ENCODE assay signal across 14 cellular contexts in genomic region chr3:190041333-190042041, GRCh38.
A peak's percentile ranks its signal among the peaks of the same experiment; 100 is the strongest.
DNase-seq lines count a peak whose midpoint lies in the region; ATAC-seq and TF ChIP-seq lines count a peak whose summit lies in the region.
"Had no signal": no experiment of that assay in that cellular context is flagged by ENCODE, and none has a peak within 500 bp of the region (broad histone marks: within the 10 kb centered on the region; RNA-seq: fewer than 3 reads in every experiment).

No MANE protein-coding gene starts in this region.

- H3K27ac ChIP-seq in neural progenitor cell: no peak overlapping the region
- no peak overlapping the region for H3K27ac ChIP-seq in CD4-positive, alpha-beta memory T cell (ENCODE audit: low read depth, low read length)

- H3K4me3 ChIP-seq in epithelial cell of esophagus (ENCODE audit: low read length): no peak overlapping the region
- no peak overlapping the region for H3K4me3 ChIP-seq in neural progenitor cell
- H3K4me3 ChIP-seq in CD4-positive, alpha-beta memory T cell (ENCODE audit: low read length in 2 of 2): no peak overlapping the region

- H3K9me3 Mint-ChIP-seq in neural progenitor cell: no peaks in the 10 kb centered on the region
- peaks cover 0 to 3% (median 0%) of the 10 kb centered on the region in 8 donors for H3K9me3 Mint-ChIP-seq in CD4-positive, alpha-beta memory T cell
- no peaks in the 10 kb centered on the region for H3K9me3 Mint-ChIP-seq in activated CD4-positive, alpha-beta memory T cell treated with anti-CD3 and anti-CD28 coated beads for 36 hours
- no peaks in the 10 kb centered on the region for H3K9me3 Mint-ChIP-seq in activated T-helper 2 cell treated with anti-CD3 and anti-CD28 coated beads, Interferon-gamma antibody, Interleukin-2, Interleukin-4, amounts not matched to agents 10 μg/mL and 5 μg/mL and 100 μg/mL, durations not matched to agents 14 hours and 24 hours and 36 hours
- H3K9me3 Mint-ChIP-seq: activated naive CD8-positive, alpha-beta T cell treated with anti-CD3 and anti-CD28 coated beads, Interleukin-2, amount 10 ng/mL, durations not matched to agents 7 days and 5 days had no signal

- H3K27me3 Mint-ChIP-seq in neural progenitor cell (ENCODE audit: insufficient read depth, low read depth): no peaks in the 10 kb centered on the region
- H3K27me3 Mint-ChIP-seq in CD4-positive, alpha-beta memory T cell: peaks cover 3 to 6% of the 10 kb centered on the region in 2 donors
- H3K27me3 Mint-ChIP-seq in activated CD4-positive, alpha-beta memory T cell treated with anti-CD3 and anti-CD28 coated beads for 36 hours: peaks cover 9% of the 10 kb centered on the region
- peaks cover 5% of the 10 kb centered on the region for H3K27me3 Mint-ChIP-seq in activated T-helper 2 cell treated with anti-CD3 and anti-CD28 coated beads, Interferon-gamma antibody, Interleukin-2, Interleukin-4, amounts not matched to agents 10 μg/mL and 5 μg/mL and 100 μg/mL, durations not matched to agents 14 hours and 24 hours and 36 hours (ENCODE audit: low read depth)

- no peaks in the 10 kb centered on the region for H3K27me3 ChIP-seq in neural progenitor cell
- no peaks in the 10 kb centered on the region for H3K27me3 ChIP-seq in CD4-positive, alpha-beta memory T cell (ENCODE audit: insufficient read depth, low read length)

- no peaks in the 10 kb centered on the region for H3K36me3 Mint-ChIP-seq in neural progenitor cell
- no peaks in the 10 kb centered on the region for H3K36me3 Mint-ChIP-seq in CD4-positive, alpha-beta memory T cell
- H3K36me3 Mint-ChIP-seq in activated CD4-positive, alpha-beta memory T cell treated with anti-CD3 and anti-CD28 coated beads for 36 hours: no peaks in the 10 kb centered on the region
- H3K36me3 Mint-ChIP-seq in activated T-helper 2 cell treated with anti-CD3 and anti-CD28 coated beads, Interferon-gamma antibody, Interleukin-2, Interleukin-4, amounts not matched to agents 10 μg/mL and 5 μg/mL and 100 μg/mL, durations not matched to agents 14 hours and 24 hours and 36 hours (ENCODE audit: low read depth): no peaks in the 10 kb centered on the region
- H3K36me3 Mint-ChIP-seq: activated naive CD8-positive, alpha-beta T cell treated with anti-CD3 and anti-CD28 coated beads, Interleukin-2, amount 10 ng/mL, durations not matched to agents 7 days and 5 days; memory B cell had no signal

- H3K4me3 Mint-ChIP-seq in neural progenitor cell: no peak overlapping the region
- H3K4me3 Mint-ChIP-seq in CD4-positive, alpha-beta memory T cell: no peak overlapping the region
- H3K4me3 Mint-ChIP-seq in activated CD4-positive, alpha-beta memory T cell treated with anti-CD3 and anti-CD28 coated beads for 36 hours: no peak overlapping the region
- no peak overlapping the region for H3K4me3 Mint-ChIP-seq in activated T-helper 2 cell treated with anti-CD3 and anti-CD28 coated beads, Interferon-gamma antibody, Interleukin-2, Interleukin-4, amounts not matched to agents 10 μg/mL and 5 μg/mL and 100 μg/mL, durations not matched to agents 14 hours and 24 hours and 36 hours (ENCODE audit: low read depth)
- H3K4me3 Mint-ChIP-seq: activated naive CD8-positive, alpha-beta T cell treated with anti-CD3 and anti-CD28 coated beads, Interleukin-2, amount 10 ng/mL, durations not matched to agents 7 days and 5 days; memory B cell had no signal

- no peak overlapping the region for H3K27ac Mint-ChIP-seq in neural progenitor cell
- H3K27ac Mint-ChIP-seq in CD4-positive, alpha-beta memory T cell: no peak overlapping the region
- H3K27ac Mint-ChIP-seq in activated CD4-positive, alpha-beta memory T cell treated with anti-CD3 and anti-CD28 coated beads for 36 hours: no peak overlapping the region
- no peak overlapping the region for H3K27ac Mint-ChIP-seq in activated T-helper 2 cell treated with anti-CD3 and anti-CD28 coated beads, Interferon-gamma antibody, Interleukin-2, Interleukin-4, amounts not matched to agents 10 μg/mL and 5 μg/mL and 100 μg/mL, durations not matched to agents 14 hours and 24 hours and 36 hours
- H3K27ac Mint-ChIP-seq: activated naive CD8-positive, alpha-beta T cell treated with anti-CD3 and anti-CD28 coated beads, Interleukin-2, amount 10 ng/mL, durations not matched to agents 7 days and 5 days; memory B cell had no signal

- no peak overlapping the region for H2AFZ ChIP-seq in neural progenitor cell (replicated peaks)

- CTCF ChIA-PET in CD4-positive, alpha-beta memory T cell (lab: Charles Lee; ENCODE audit: partially characterized antibody): interaction anchor here (0.7 kb wide), 1 partner anchor 12 kb away, joined by 3 read pairs; no protein-coding TSS in a partner anchor
- CTCF ChIA-PET in activated CD4-positive, alpha-beta memory T cell treated with anti-CD3 and anti-CD28 coated beads for 36 hours (lab: Charles Lee): no interaction called here

- TF ChIP-seq CTCF in epithelial cell of esophagus (IDR thresholded peaks at IDR 0.05; ENCODE audit: insufficient read depth, low read depth, low read length, missing control alignments): no peak
- TF ChIP-seq CTCF in neural progenitor cell (IDR thresholded peaks at IDR 0.05): no peak

- DNase-seq in epithelial cell of esophagus (ENCODE audit: low read depth): peak; percentile 14
- peak; percentile 46 for DNase-seq in neural progenitor cell (ENCODE audit: low spot score)
- no peak for DNase-seq in CD4-positive, alpha-beta memory T cell
- DNase-seq in activated CD4-positive, alpha-beta memory T cell treated with anti-CD3 and anti-CD28 coated beads for 36 hours: no peak
- no peak for DNase-seq in activated T-helper 2 cell treated with anti-CD3 and anti-CD28 coated beads, Interferon-gamma antibody, Interleukin-2, Interleukin-4, amounts not matched to agents 10 μg/mL and 5 μg/mL and 100 μg/mL, durations not matched to agents 14 hours and 24 hours and 36 hours (ENCODE audit: low spot score)
- DNase-seq: activated CD4-positive, alpha-beta T cell treated with anti-CD3 and anti-CD28 coated beads for 48 hours; activated naive CD8-positive, alpha-beta T cell treated with anti-CD3 and anti-CD28 coated beads, Interleukin-2, amount 10 ng/mL, durations not matched to agents 7 days and 5 days; NCI-H2029; SHP77 treated with DMSO at 0.1 percent for 48 hours; stimulated activated naive CD4-positive, alpha-beta T cell treated with Interleukin-2 at 50 U/mL for 16 hours had no signal

- peaks cover 35% of the 10 kb centered on the region for H3K4me1 Mint-ChIP-seq in neural progenitor cell
- no peaks in the 10 kb centered on the region for H3K4me1 Mint-ChIP-seq in CD4-positive, alpha-beta memory T cell
- H3K4me1 Mint-ChIP-seq in activated CD4-positive, alpha-beta memory T cell treated with anti-CD3 and anti-CD28 coated beads for 36 hours (ENCODE audit: low read depth): no peaks in the 10 kb centered on the region
- no peaks in the 10 kb centered on the region for H3K4me1 Mint-ChIP-seq in activated T-helper 2 cell treated with anti-CD3 and anti-CD28 coated beads, Interferon-gamma antibody, Interleukin-2, Interleukin-4, amounts not matched to agents 10 μg/mL and 5 μg/mL and 100 μg/mL, durations not matched to agents 14 hours and 24 hours and 36 hours (ENCODE audit: low read depth)
- H3K4me1 Mint-ChIP-seq: activated naive CD8-positive, alpha-beta T cell treated with anti-CD3 and anti-CD28 coated beads, Interleukin-2, amount 10 ng/mL, durations not matched to agents 7 days and 5 days; memory B cell had no signal

- H4K20me1 ChIP-seq in neural progenitor cell (ENCODE audit: low read depth): no peaks in the 10 kb centered on the region

- H3K36me3 ChIP-seq in neural progenitor cell: no peaks in the 10 kb centered on the region
- H3K36me3 ChIP-seq in CD4-positive, alpha-beta memory T cell (ENCODE audit: insufficient read depth, low read length): no peaks in the 10 kb centered on the region

- peak overlapping the region; percentile 20 for H3K4me2 ChIP-seq in neural progenitor cell

- no peaks in the 10 kb centered on the region for H3K9me3 ChIP-seq in neural progenitor cell (ENCODE audit: low read depth)
- H3K9me3 ChIP-seq in CD4-positive, alpha-beta memory T cell (ENCODE audit: control insufficient read depth in 1 of 2, low read length in 2 of 2): no peaks in the 10 kb centered on the region

- ATAC-seq in GM18858 (IDR thresholded peaks at IDR 0.05; ENCODE audit: unreplicated experiment): peak; percentile 78
- ATAC-seq in HG03066 (IDR thresholded peaks at IDR 0.05; ENCODE audit: low read depth, unreplicated experiment): peak; percentile 81
- ATAC-seq in GM18873 (IDR thresholded peaks at IDR 0.05; ENCODE audit: low FRiP score, unreplicated experiment): no peak

- H3F3A ChIP-seq in neural progenitor cell (ENCODE audit: low read depth): peaks cover 5% of the 10 kb centered on the region

- intact Hi-C loops in CD4-positive, alpha-beta memory T cell (cut with micrococcal nuclease): no loop called here
- intact Hi-C loops in activated CD4-positive, alpha-beta memory T cell treated with anti-CD3 and anti-CD28 coated beads for 36 hours (cut with micrococcal nuclease): no loop called here
- intact Hi-C loops in activated T-helper 2 cell treated with anti-CD3 and anti-CD28 coated beads, Interferon-gamma antibody, Interleukin-2, Interleukin-4, amounts not matched to agents 10 μg/mL and 5 μg/mL and 100 μg/mL, durations not matched to agents 14 hours and 24 hours and 36 hours (cut with micrococcal nuclease): no loop called here

- POLR2A ChIA-PET in CD4-positive, alpha-beta memory T cell (lab: Charles Lee; ENCODE audit: partially characterized antibody): no interaction called here
- POLR2A ChIA-PET in activated CD4-positive, alpha-beta memory T cell treated with anti-CD3 and anti-CD28 coated beads for 36 hours (lab: Charles Lee): no interaction called here

- no peaks in the 10 kb centered on the region for H3K79me2 ChIP-seq in neural progenitor cell (ENCODE audit: low read depth)

- peaks cover 28% of the 10 kb centered on the region for H3K4me1 ChIP-seq in neural progenitor cell
- H3K4me1 ChIP-seq in CD4-positive, alpha-beta memory T cell (ENCODE audit: insufficient read depth, low read length): no peaks in the 10 kb centered on the region

- H3K9ac ChIP-seq in neural progenitor cell: no peak overlapping the region

Comparison
In these comparisons a context has a peak if more than half of its experiments do, and no peak if none do; other contexts are left out.
1. DNase-seq: peak in epithelial cell of esophagus (single experiment) and neural progenitor cell (single experiment); none in CD4-positive, alpha-beta memory T cell (0 of 5), activated CD4-positive, alpha-beta memory T cell treated with anti-CD3 and anti-CD28 coated beads for 36 hours (single experiment) and activated T-helper 2 cell treated with anti-CD3 and anti-CD28 coated beads, Interferon-gamma antibody, Interleukin-2, Interleukin-4, amounts not matched to agents 10 μg/mL and 5 μg/mL and 100 μg/mL, durations not matched to agents 14 hours and 24 hours and 36 hours (single experiment).